In genomic region chr10:119725550-119726290, GRCh38 we compare ENCODE assay signal across 1 cellular context.
TF ChIP-seq lines count a peak whose summit lies in the region.

A gene with protein sequence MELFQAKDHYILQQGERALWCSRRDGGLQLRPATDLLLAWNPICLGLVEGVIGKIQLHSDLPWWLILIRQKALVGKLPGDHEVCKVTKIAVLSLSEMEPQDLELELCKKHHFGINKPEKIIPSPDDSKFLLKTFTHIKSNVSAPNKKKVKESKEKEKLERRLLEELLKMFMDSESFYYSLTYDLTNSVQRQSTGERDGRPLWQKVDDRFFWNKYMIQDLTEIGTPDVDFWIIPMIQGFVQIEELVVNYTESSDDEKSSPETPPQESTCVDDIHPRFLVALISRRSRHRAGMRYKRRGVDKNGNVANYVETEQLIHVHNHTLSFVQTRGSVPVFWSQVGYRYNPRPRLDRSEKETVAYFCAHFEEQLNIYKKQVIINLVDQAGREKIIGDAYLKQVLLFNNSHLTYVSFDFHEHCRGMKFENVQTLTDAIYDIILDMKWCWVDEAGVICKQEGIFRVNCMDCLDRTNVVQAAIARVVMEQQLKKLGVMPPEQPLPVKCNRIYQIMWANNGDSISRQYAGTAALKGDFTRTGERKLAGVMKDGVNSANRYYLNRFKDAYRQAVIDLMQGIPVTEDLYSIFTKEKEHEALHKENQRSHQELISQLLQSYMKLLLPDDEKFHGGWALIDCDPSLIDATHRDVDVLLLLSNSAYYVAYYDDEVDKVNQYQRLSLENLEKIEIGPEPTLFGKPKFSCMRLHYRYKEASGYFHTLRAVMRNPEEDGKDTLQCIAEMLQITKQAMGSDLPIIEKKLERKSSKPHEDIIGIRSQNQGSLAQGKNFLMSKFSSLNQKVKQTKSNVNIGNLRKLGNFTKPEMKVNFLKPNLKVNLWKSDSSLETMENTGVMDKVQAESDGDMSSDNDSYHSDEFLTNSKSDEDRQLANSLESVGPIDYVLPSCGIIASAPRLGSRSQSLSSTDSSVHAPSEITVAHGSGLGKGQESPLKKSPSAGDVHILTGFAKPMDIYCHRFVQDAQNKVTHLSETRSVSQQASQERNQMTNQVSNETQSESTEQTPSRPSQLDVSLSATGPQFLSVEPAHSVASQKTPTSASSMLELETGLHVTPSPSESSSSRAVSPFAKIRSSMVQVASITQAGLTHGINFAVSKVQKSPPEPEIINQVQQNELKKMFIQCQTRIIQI (plus strand): TSS chr10:119726050. CDS start chr10:119726263, 213 bp downstream.

TF ChIP-seq in A549, 52 proteins besides CTCF, POLR2A, EP300 and RAD21 (continued from another document):
- TF ChIP-seq FOSB (CRISPR knock-in tag; IDR thresholded peaks at IDR 0.05) (no peak), SREBF2 (IDR thresholded peaks at IDR 0.05) (no peak), FOSL2 (IDR thresholded peaks at IDR 0.05) (no peak), FOSL2 (CRISPR knock-in tag; IDR thresholded peaks at IDR 0.05) (no peak), KDM5A (IDR thresholded peaks at IDR 0.05) (no peak), RNF2 (IDR thresholded peaks at IDR 0.05; ENCODE audit: borderline replicate concordance, low read depth) (no peak), TFCP2L1 (CRISPR knock-in tag; IDR thresholded peaks at IDR 0.05) (no peak), SMC3 (IDR thresholded peaks at IDR 0.05) (peak; percentile 11; the same call in 1 of the 3 replicates), RARB (CRISPR knock-in tag; IDR thresholded peaks at IDR 0.05) (no peak), PHF8 (IDR thresholded peaks at IDR 0.05; ENCODE audit: borderline replicate concordance, low read depth) (peak; percentile 93), HOXB5 (CRISPR knock-in tag; IDR thresholded peaks at IDR 0.05) (no peak), MAFK (IDR thresholded peaks at IDR 0.05; ENCODE audit: partially characterized antibody) (no peak), POLR2AphosphoS2 (conservative IDR thresholded peaks at IDR 0.05; ENCODE audit: low read length) (no peak), CHD2 (IDR thresholded peaks at IDR 0.05; ENCODE audit: low read length, partially characterized antibody) (no peak), BHLHE40 (IDR thresholded peaks at IDR 0.05; ENCODE audit: low read depth, low read length) (no peak), CHD4 (IDR thresholded peaks at IDR 0.05; ENCODE audit: borderline replicate concordance) (no peak), HES2 (IDR thresholded peaks at IDR 0.05) (no peak), HOXB13 (CRISPR knock-in tag; IDR thresholded peaks at IDR 0.05; ENCODE audit: low read depth) (no peak), JUN (IDR thresholded peaks at IDR 0.05) (peak; percentile 34 to 72; a peak in 3 of 5 replicates)
- TF ChIP-seq, protein P1, sequence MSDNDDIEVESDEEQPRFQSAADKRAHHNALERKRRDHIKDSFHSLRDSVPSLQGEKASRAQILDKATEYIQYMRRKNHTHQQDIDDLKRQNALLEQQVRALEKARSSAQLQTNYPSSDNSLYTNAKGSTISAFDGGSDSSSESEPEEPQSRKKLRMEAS (IDR thresholded peaks at IDR 0.05): peak; percentile 53; the same call in 1 of the 2 replicates
- TF ChIP-seq, protein P2, sequence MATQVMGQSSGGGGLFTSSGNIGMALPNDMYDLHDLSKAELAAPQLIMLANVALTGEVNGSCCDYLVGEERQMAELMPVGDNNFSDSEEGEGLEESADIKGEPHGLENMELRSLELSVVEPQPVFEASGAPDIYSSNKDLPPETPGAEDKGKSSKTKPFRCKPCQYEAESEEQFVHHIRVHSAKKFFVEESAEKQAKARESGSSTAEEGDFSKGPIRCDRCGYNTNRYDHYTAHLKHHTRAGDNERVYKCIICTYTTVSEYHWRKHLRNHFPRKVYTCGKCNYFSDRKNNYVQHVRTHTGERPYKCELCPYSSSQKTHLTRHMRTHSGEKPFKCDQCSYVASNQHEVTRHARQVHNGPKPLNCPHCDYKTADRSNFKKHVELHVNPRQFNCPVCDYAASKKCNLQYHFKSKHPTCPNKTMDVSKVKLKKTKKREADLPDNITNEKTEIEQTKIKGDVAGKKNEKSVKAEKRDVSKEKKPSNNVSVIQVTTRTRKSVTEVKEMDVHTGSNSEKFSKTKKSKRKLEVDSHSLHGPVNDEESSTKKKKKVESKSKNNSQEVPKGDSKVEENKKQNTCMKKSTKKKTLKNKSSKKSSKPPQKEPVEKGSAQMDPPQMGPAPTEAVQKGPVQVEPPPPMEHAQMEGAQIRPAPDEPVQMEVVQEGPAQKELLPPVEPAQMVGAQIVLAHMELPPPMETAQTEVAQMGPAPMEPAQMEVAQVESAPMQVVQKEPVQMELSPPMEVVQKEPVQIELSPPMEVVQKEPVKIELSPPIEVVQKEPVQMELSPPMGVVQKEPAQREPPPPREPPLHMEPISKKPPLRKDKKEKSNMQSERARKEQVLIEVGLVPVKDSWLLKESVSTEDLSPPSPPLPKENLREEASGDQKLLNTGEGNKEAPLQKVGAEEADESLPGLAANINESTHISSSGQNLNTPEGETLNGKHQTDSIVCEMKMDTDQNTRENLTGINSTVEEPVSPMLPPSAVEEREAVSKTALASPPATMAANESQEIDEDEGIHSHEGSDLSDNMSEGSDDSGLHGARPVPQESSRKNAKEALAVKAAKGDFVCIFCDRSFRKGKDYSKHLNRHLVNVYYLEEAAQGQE (IDR thresholded peaks at IDR 0.05): no peak
- TF ChIP-seq, protein P3, sequence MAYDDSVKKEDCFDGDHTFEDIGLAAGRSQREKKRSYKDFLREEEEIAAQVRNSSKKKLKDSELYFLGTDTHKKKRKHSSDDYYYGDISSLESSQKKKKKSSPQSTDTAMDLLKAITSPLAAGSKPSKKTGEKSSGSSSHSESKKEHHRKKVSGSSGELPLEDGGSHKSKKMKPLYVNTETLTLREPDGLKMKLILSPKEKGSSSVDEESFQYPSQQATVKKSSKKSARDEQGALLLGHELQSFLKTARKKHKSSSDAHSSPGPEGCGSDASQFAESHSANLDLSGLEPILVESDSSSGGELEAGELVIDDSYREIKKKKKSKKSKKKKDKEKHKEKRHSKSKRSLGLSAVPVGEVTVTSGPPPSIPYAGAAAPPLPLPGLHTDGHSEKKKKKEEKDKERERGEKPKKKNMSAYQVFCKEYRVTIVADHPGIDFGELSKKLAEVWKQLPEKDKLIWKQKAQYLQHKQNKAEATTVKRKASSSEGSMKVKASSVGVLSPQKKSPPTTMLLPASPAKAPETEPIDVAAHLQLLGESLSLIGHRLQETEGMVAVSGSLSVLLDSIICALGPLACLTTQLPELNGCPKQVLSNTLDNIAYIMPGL (CRISPR knock-in tag; IDR thresholded peaks at IDR 0.05; ENCODE audit: borderline replicate concordance): no peak
- TF ChIP-seq, protein P4, sequence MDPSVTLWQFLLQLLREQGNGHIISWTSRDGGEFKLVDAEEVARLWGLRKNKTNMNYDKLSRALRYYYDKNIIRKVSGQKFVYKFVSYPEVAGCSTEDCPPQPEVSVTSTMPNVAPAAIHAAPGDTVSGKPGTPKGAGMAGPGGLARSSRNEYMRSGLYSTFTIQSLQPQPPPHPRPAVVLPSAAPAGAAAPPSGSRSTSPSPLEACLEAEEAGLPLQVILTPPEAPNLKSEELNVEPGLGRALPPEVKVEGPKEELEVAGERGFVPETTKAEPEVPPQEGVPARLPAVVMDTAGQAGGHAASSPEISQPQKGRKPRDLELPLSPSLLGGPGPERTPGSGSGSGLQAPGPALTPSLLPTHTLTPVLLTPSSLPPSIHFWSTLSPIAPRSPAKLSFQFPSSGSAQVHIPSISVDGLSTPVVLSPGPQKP (IDR thresholded peaks at IDR 0.05; ENCODE audit: low read depth, low read length): no peak
